In genomic region chr11:19777032-19777341, GRCh38 we compare ENCODE assay signal across 8 cellular contexts.
DNase-seq lines count a peak whose midpoint lies in the region; ATAC-seq lines count a peak whose summit lies in the region.

No MANE protein-coding gene starts in this region.

- H3K27ac Mint-ChIP-seq in T-helper 17 cell = no peak overlapping the region
- H3K27ac Mint-ChIP-seq in CD8-positive, alpha-beta memory T cell = no peak overlapping the region

- CTCF ChIA-PET in CD8-positive, alpha-beta memory T cell (lab: Charles Lee) = no interaction called here

- H3K27me3 ChIP-seq in iPS-15b (ENCODE audit: control insufficient read depth, insufficient read depth, low read length) = peaks cover 2% of the 10 kb centered on the region
- peaks cover 25% of the 10 kb centered on the region for H3K27me3 ChIP-seq in thymus (ENCODE audit: control insufficient read depth, insufficient read depth)
- peaks cover 8% of the 10 kb centered on the region for H3K27me3 ChIP-seq in CD8-positive, alpha-beta memory T cell (ENCODE audit: insufficient read depth, low read length, poor library complexity, severe bottlenecking)

- ATAC-seq in GM18502 (IDR thresholded peaks at IDR 0.05; ENCODE audit: poor library complexity, unreplicated experiment) = peak; percentile 32
- ATAC-seq in HG02610 (IDR thresholded peaks at IDR 0.05; ENCODE audit: unreplicated experiment) = peak; percentile 18
- no peak for ATAC-seq in T-helper 17 cell

- H3K27me3 Mint-ChIP-seq in T-helper 17 cell = peaks cover 82% of the 10 kb centered on the region
- H3K27me3 Mint-ChIP-seq in CD8-positive, alpha-beta memory T cell = peaks cover 42 to 49% of the 10 kb centered on the region in 2 donors

- DNase-seq in T-helper 17 cell = no peak
- no peak for DNase-seq in NCI-H446 treated with DMSO at 0.1 percent for 48 hours (lab: John Stamatoyannopoulos, UW)
- no peak for DNase-seq in CD8-positive, alpha-beta memory T cell
- DNase-seq in activated T-cell treated with anti-CD3 and anti-CD28 coated beads for 4 hours = no peak

- H3K27ac ChIP-seq in thymus (ENCODE audit: low read depth) = no peak overlapping the region
- no peak overlapping the region for H3K27ac ChIP-seq in CD8-positive, alpha-beta memory T cell (ENCODE audit: low read depth, low read length)

- peak overlapping the region; percentile 71 for H3K4me3 Mint-ChIP-seq in T-helper 17 cell
- no peak overlapping the region for H3K4me3 Mint-ChIP-seq in CD8-positive, alpha-beta memory T cell

- peaks cover 10% of the 10 kb centered on the region for H3K4me1 Mint-ChIP-seq in T-helper 17 cell
- H3K4me1 Mint-ChIP-seq in CD8-positive, alpha-beta memory T cell = peaks cover 13 to 17% (median 14%) of the 10 kb centered on the region in 3 donors

- POLR2A ChIA-PET in CD8-positive, alpha-beta memory T cell (lab: Charles Lee) = no interaction called here

- no peaks in the 10 kb centered on the region for H3K9me3 ChIP-seq in T-helper 17 cell (ENCODE audit: control insufficient read depth, low read length, poor library complexity, severe bottlenecking)
- H3K9me3 ChIP-seq in iPS-15b (ENCODE audit: control insufficient read depth, insufficient read depth, low read length) = no peaks in the 10 kb centered on the region
- H3K9me3 ChIP-seq in thymus (ENCODE audit: control insufficient read depth) = no peaks in the 10 kb centered on the region
- no peaks in the 10 kb centered on the region for H3K9me3 ChIP-seq in CD8-positive, alpha-beta memory T cell (ENCODE audit: low read length)

- H3K4me3 ChIP-seq in iPS-15b (ENCODE audit: low read depth, low read length) (peak overlapping the region; percentile 86), thymus (ENCODE audit: low read length) (peak overlapping the region; percentile 24)
- no peak overlapping the region for H3K4me3 ChIP-seq in CD8-positive, alpha-beta memory T cell (ENCODE audit: low read length)

- H3K4me1 ChIP-seq in iPS-15b (ENCODE audit: control insufficient read depth, insufficient read depth, low read length) (peaks cover 48% of the 10 kb centered on the region), thymus (ENCODE audit: control insufficient read depth, insufficient read depth, low read length) (no peaks in the 10 kb centered on the region)
- H3K4me1 ChIP-seq in CD8-positive, alpha-beta memory T cell (ENCODE audit: insufficient read depth, low read length) = no peaks in the 10 kb centered on the region

- peak overlapping the region; percentile 79 for H3K9ac ChIP-seq in iPS-15b (ENCODE audit: low read depth, low read length)

- peaks cover 0 to 3% (median 0%) of the 10 kb centered on the region in 5 donors for H3K9me3 Mint-ChIP-seq in CD8-positive, alpha-beta memory T cell

- peaks cover 7% of the 10 kb centered on the region for H3K36me3 Mint-ChIP-seq in T-helper 17 cell (ENCODE audit: low read depth)
- no peaks in the 10 kb centered on the region for H3K36me3 Mint-ChIP-seq in CD8-positive, alpha-beta memory T cell

- 3% methylated on average over 45 of the region's 45 CpGs for whole genome bisulfite sequencing in thymus

- no peaks in the 10 kb centered on the region for H3K36me3 ChIP-seq in iPS-15b (ENCODE audit: control insufficient read depth, insufficient read depth, low read length)
- no peaks in the 10 kb centered on the region for H3K36me3 ChIP-seq in thymus (ENCODE audit: control insufficient read depth, insufficient read depth)
- H3K36me3 ChIP-seq in CD8-positive, alpha-beta memory T cell (ENCODE audit: insufficient read depth, low read length) = no peaks in the 10 kb centered on the region
